ENCODE assay signal across 22 cellular contexts in genomic region chr1:65216989-65217388, GRCh38.
DNase-seq lines count a peak whose midpoint lies in the region; ATAC-seq, FAIRE-seq and TF ChIP-seq lines count a peak whose summit lies in the region.
"Had no signal": no experiment of that assay in that cellular context is flagged by ENCODE, and none has a peak within 500 bp of the region (broad histone marks: within the 10 kb centered on the region; RNA-seq: fewer than 3 reads in every experiment).

No MANE protein-coding gene starts in this region.

- H2AFZ ChIP-seq in GM23338, result no peak overlapping the region

- no peak overlapping the region for H3K9ac ChIP-seq in mesendoderm (ENCODE audit: low read length)

- FAIRE-seq in pancreas (lab: Jason Lieb, UNC), result no peak
- FAIRE-seq: A204.1, GM12892, GM18507, K562 had no signal

- H2AK5ac ChIP-seq in mesendoderm (ENCODE audit: low read length), result no peak overlapping the region

- 86% methylated on average over 1 of the region's 1 CpG for WGBS in esophagus muscularis mucosa
- WGBS in mesendoderm (ENCODE audit: extremely low coverage, insufficient coverage, low lambda C conversion rate), result no CpG with 5 or more reads among the region's 1 CpG
- 85 to 94% methylated on average over 1 of the region's 1 CpG for whole genome bisulfite sequencing in pancreas, 2 donors

- H3K36me3 Mint-ChIP-seq in GM23338 (ENCODE audit: low read depth), result peaks cover 38% of the 10 kb centered on the region
- H3K36me3 Mint-ChIP-seq in WTC11, result peaks cover 36% of the 10 kb centered on the region

- peak overlapping the region; percentile 18 for H3K18ac ChIP-seq in mesendoderm (ENCODE audit: low read length)

- H3K9me3 ChIP-seq in esophagus muscularis mucosa, result no peaks in the 10 kb centered on the region
- no peaks in the 10 kb centered on the region for H3K9me3 ChIP-seq in pancreas
- H3K9me3 ChIP-seq: HAP-1 had no signal

- H3K4me3 ChIP-seq in GM23338, result no peak overlapping the region
- H3K4me3 ChIP-seq in esophagus muscularis mucosa, result no peak overlapping the region
- H3K4me3 ChIP-seq in mesendoderm (ENCODE audit: low read length), result no peak overlapping the region
- H3K4me3 ChIP-seq in pancreas, result no peak overlapping the region
- H3K4me3 ChIP-seq: HAP-1, K562 had no signal

- no peak for TF ChIP-seq POLR2A in esophagus muscularis mucosa (IDR thresholded peaks at IDR 0.05; ENCODE audit: low read depth)

- H3K79me2 ChIP-seq in GM23338 (replicated peaks; ENCODE audit: insufficient read depth) (peaks cover 31% of the 10 kb centered on the region), mesendoderm (ENCODE audit: control insufficient read depth, insufficient read depth, low read length) (no peaks in the 10 kb centered on the region)

- no peaks in the 10 kb centered on the region for H3K9me2 ChIP-seq in GM23338 (ENCODE audit: insufficient read depth)

- no peak overlapping the region for H4K8ac ChIP-seq in mesendoderm (ENCODE audit: low read depth, low read length)

- H3K4me2 ChIP-seq in GM23338 (peak overlapping the region; percentile 52), mesendoderm (ENCODE audit: low read length) (no peak overlapping the region)

- H2BK120ac ChIP-seq in mesendoderm (ENCODE audit: low read depth, low read length), result no peak overlapping the region

- H3K4me3 Mint-ChIP-seq in GM23338, result no peak overlapping the region; the same call in 2 of the 3 replicates
- no peak overlapping the region for H3K4me3 Mint-ChIP-seq in WTC11
- H3K4me3 Mint-ChIP-seq: CD4-positive, alpha-beta T cell had no signal

- DNase-seq in GM23338 (ENCODE audit: low spot score) (peak; percentile 45), WTC11 (ENCODE audit: low spot score) (no peak), esophagus muscularis mucosa (ENCODE audit: extremely low spot score) (peak; percentile 26), mesendoderm (peak; percentile 40), pancreas (no peak), HuH-7 (ENCODE audit: low spot score) (no peak), NCI-H2107 (lab: John Stamatoyannopoulos, UW) (no peak)
- no peak for DNase-seq in stimulated activated naive CD4-positive, alpha-beta T cell treated with Interleukin-2 at 50 U/mL for 16 hours (lab: John Stamatoyannopoulos, UW)
- DNase-seq: ACHN; CD4-positive, alpha-beta T cell; DMS153; DMS79; GDM1; GOT3; IMR-90 had no signal

- H3K27ac Mint-ChIP-seq in GM23338, result peak overlapping the region; percentile 55; the same call in 1 of the 2 replicates
- peak overlapping the region; percentile 94 for H3K27ac Mint-ChIP-seq in WTC11
- H3K27ac Mint-ChIP-seq: CD4-positive, alpha-beta T cell had no signal

- no peak overlapping the region for H2BK15ac ChIP-seq in mesendoderm (replicated peaks; ENCODE audit: low read depth)

- no peak overlapping the region for H3K4ac ChIP-seq in mesendoderm (ENCODE audit: low read depth, low read length)

- H3K79me1 ChIP-seq in mesendoderm (ENCODE audit: low read length), result no peaks in the 10 kb centered on the region

- POLR2A ChIA-PET in WTC11 (lab: Charles Lee), result no interaction called here

- ATAC-seq in GM23338, result no peak; the same call in none of the 3 replicates
- peak; percentile 10; the same call in 1 of the 2 replicates for ATAC-seq in WTC11
- ATAC-seq in pancreas, result no peak
- ATAC-seq: K562 had no signal

- H3K23ac ChIP-seq in mesendoderm (ENCODE audit: low read length), result peak overlapping the region; percentile 16

- no peaks in the 10 kb centered on the region for H3K27me3 ChIP-seq in GM23338 (ENCODE audit: insufficient read depth)
- no peaks in the 10 kb centered on the region for H3K27me3 ChIP-seq in esophagus muscularis mucosa
- no peaks in the 10 kb centered on the region for H3K27me3 ChIP-seq in mesendoderm (ENCODE audit: insufficient read depth, low read length, poor library complexity)
- no peaks in the 10 kb centered on the region for H3K27me3 ChIP-seq in pancreas

- H3K27me3 Mint-ChIP-seq in GM23338 (ENCODE audit: insufficient read depth, low read depth, poor library complexity) (peaks cover 6% of the 10 kb centered on the region), WTC11 (ENCODE audit: low read depth) (no peaks in the 10 kb centered on the region)
- H3K27me3 Mint-ChIP-seq: CD4-positive, alpha-beta T cell had no signal

- H3K27ac ChIP-seq in GM23338 (ENCODE audit: low read depth) (0 out of 2 replicates have a peak overlapping the region, but pooled peaks have one; percentile 35), esophagus muscularis mucosa (replicated peaks in 1 of 4) (no peak overlapping the region), mesendoderm (ENCODE audit: low read depth, low read length) (no peak overlapping the region), pancreas (no peak overlapping the region)
- H3K27ac ChIP-seq: C4-2B, HL-60 had no signal

- H4K5ac ChIP-seq in mesendoderm (ENCODE audit: low read length), result no peak overlapping the region

- H3F3A ChIP-seq in GM23338 (replicated peaks; ENCODE audit: low read depth), result 0 out of 2 replicates have a peak, but pooled peaks cover 3% of the 10 kb centered on the region

- no peak for TF ChIP-seq EP300 in esophagus muscularis mucosa (IDR thresholded peaks at IDR 0.05)

- no peak overlapping the region for H2BK5ac ChIP-seq in mesendoderm (ENCODE audit: low read length)

- H3K9me3 Mint-ChIP-seq in GM23338 (no peaks in the 10 kb centered on the region; the same call in 2 of the 3 replicates), WTC11 (no peaks in the 10 kb centered on the region)
- H3K9me3 Mint-ChIP-seq: CD4-positive, alpha-beta T cell had no signal

- H3K4me1 ChIP-seq in GM23338 (ENCODE audit: insufficient read depth), result peaks cover 16% of the 10 kb centered on the region
- peaks cover 0 to 26% (median 3%) of the 10 kb centered on the region in 4 donors for H3K4me1 ChIP-seq in esophagus muscularis mucosa
- H3K4me1 ChIP-seq in mesendoderm (ENCODE audit: control insufficient read depth, low read depth, low read length), result peaks cover 3% of the 10 kb centered on the region
- peaks cover 0 to 9% (median 0%) of the 10 kb centered on the region in 3 donors for H3K4me1 ChIP-seq in pancreas
- H3K4me1 ChIP-seq: HAP-1 had no signal

- H3K56ac ChIP-seq in mesendoderm (ENCODE audit: low read length), result peak overlapping the region; percentile 17

- intact Hi-C loops in esophagus muscularis mucosa (cut with DNase I), result no loop called here
- intact Hi-C loops in pancreas (cut with DNase I), result loop anchor here in 1 of 3 donors (10.0 kb wide), 1 partner anchor 468 kb away; no protein-coding TSS in a partner anchor

- H3K4me1 Mint-ChIP-seq in GM23338 (peaks cover 32% of the 10 kb centered on the region), WTC11 (peaks cover 54% of the 10 kb centered on the region)

- CTCF ChIA-PET in WTC11 (lab: Charles Lee), result interaction anchor here (1.0 kb wide), 1 partner anchor 19 kb away, joined by 4 read pairs; no protein-coding TSS in a partner anchor

- H4K20me1 ChIP-seq in GM23338 (replicated peaks; ENCODE audit: insufficient read depth), result no peaks in the 10 kb centered on the region; the same call in 1 of the 2 replicates

- TF ChIP-seq CTCF in GM23338 (conservative IDR thresholded peaks at IDR 0.05; ENCODE audit: low read depth in 2 of 2) (no peak), WTC11 (IDR thresholded peaks at IDR 0.05) (no peak), esophagus muscularis mucosa (IDR thresholded peaks at IDR 0.05) (no peak), pancreas (IDR thresholded peaks at IDR 0.05) (no peak)

- H3K36me3 ChIP-seq in GM23338 (ENCODE audit: insufficient read depth) (peaks cover 11% of the 10 kb centered on the region; the same call in 1 of the 2 replicates), esophagus muscularis mucosa (peaks cover 0 to 24% (median 11%) of the 10 kb centered on the region in 4 donors), mesendoderm (ENCODE audit: control insufficient read depth, insufficient read depth, low read length) (no peaks in the 10 kb centered on the region), pancreas (no peaks in the 10 kb centered on the region)
- H3K36me3 ChIP-seq: HAP-1 had no signal

TF ChIP-seq in GM23338, 12 proteins besides CTCF, POLR2A, EP300 and RAD21 (continues in another document):
- TF ChIP-seq NANOG (IDR thresholded peaks at IDR 0.05; ENCODE audit: borderline replicate concordance) (no peak), JUNB (IDR thresholded peaks at IDR 0.05; ENCODE audit: unreplicated experiment) (no peak)

TF ChIP-seq in WTC11, 78 proteins besides CTCF, POLR2A, EP300 and RAD21 (continues in another document):
- TF ChIP-seq E2F1 (CRISPR knock-in tag; IDR thresholded peaks at IDR 0.05) (no peak), ATF1 (CRISPR knock-in tag; IDR thresholded peaks at IDR 0.05) (no peak)

Comparison
In these comparisons a context has a peak if more than half of its experiments do, and no peak if none do; other contexts are left out.
1. DNase-seq: peak in GM23338 (single experiment), esophagus muscularis mucosa (single experiment) and mesendoderm (single experiment); none in WTC11 (single experiment), pancreas (0 of 6), HuH-7 (single experiment), stimulated activated naive CD4-positive, alpha-beta T cell treated with Interleukin-2 at 50 U/mL for 16 hours (single experiment) and NCI-H2107 (single experiment).